ENCODE assay signal across 24 cellular contexts in genomic region chr5:171453056-171453725, GRCh38. TPM values are rescaled to one million over a fixed set of nuclear protein-coding genes. Genes with fewer than 3 reads are reported as not detected.
DNase-seq lines count a peak whose midpoint lies in the region; ATAC-seq, FAIRE-seq and TF ChIP-seq lines count a peak whose summit lies in the region.
"Had no signal": no experiment of that assay in that cellular context is flagged by ENCODE, and none has a peak within 500 bp of the region (broad histone marks: within the 10 kb centered on the region; RNA-seq: fewer than 3 reads in every experiment).

No MANE protein-coding gene starts in this region.

- H4K20me1 ChIP-seq in H1 (replicated peaks in 1 of 2; ENCODE audit: control insufficient read depth in 1 of 2, insufficient read depth in 2 of 2, low read length in 2 of 2) (no peaks in the 10 kb centered on the region), neural progenitor cell (ENCODE audit: low read depth) (no peaks in the 10 kb centered on the region)
- H4K20me1 ChIP-seq: BLaER1 had no signal

- no peak overlapping the region for H4K8ac ChIP-seq in H1 (ENCODE audit: extremely low read depth, insufficient read depth, low read length)

- H3K23ac ChIP-seq in H1 (ENCODE audit: insufficient read length): no peak overlapping the region

- no peak overlapping the region for H3K56ac ChIP-seq in H1 (replicated peaks; ENCODE audit: insufficient read length, low read depth, low read length)

- H2BK20ac ChIP-seq in H1 (ENCODE audit: low read length): no peak overlapping the region

- peaks cover 8% of the 10 kb centered on the region for H3K36me3 Mint-ChIP-seq in neural progenitor cell
- no peaks in the 10 kb centered on the region for H3K36me3 Mint-ChIP-seq in activated CD8-positive, alpha-beta T cell treated with anti-CD3 and anti-CD28 coated beads, Interleukin-2, amount 10 ng/mL, durations not matched to agents 7 days and 5 days (ENCODE audit: low read depth)
- H3K36me3 Mint-ChIP-seq: CD8-positive, alpha-beta memory T cell had no signal

- 0 out of 2 replicates have a peak overlapping the region, but pooled peaks have one; percentile 9 for H2BK12ac ChIP-seq in H1 (ENCODE audit: low read depth, low read length)

- peak in 1 of 2 experiments; percentile 28; a peak in 1 of 4 replicates for TF ChIP-seq RAD21 in H1 (IDR thresholded peaks at IDR 0.05 in 1 of 2, conservative IDR thresholded peaks at IDR 0.05 in 1 of 2; ENCODE audit: low read depth in 2 of 2, low read length in 2 of 2)

- ATAC-seq in activated CD8-positive, alpha-beta T cell treated with anti-CD3 and anti-CD28 coated beads, Interleukin-2, amount 10 ng/mL, durations not matched to agents 7 days and 5 days: no peak
- ATAC-seq in HG03045 (IDR thresholded peaks at IDR 0.05; ENCODE audit: unreplicated experiment): no peak
- ATAC-seq: PC-3 had no signal

- no peaks in the 10 kb centered on the region for H3K79me1 ChIP-seq in H1 (ENCODE audit: low read depth, low read length)

- TF ChIP-seq CTCF in GM12864 (IDR thresholded peaks at IDR 0.05; ENCODE audit: low read depth, low read length, missing control alignments): peak; percentile 9
- peak in 1 of 3 experiments; percentile 54; a peak in 1 of 4 replicates for TF ChIP-seq CTCF in H1 (IDR thresholded peaks at IDR 0.05; ENCODE audit: control extremely low read depth in 1 of 3, insufficient read depth in 1 of 3, low read depth in 1 of 3, low read length in 3 of 3)
- TF ChIP-seq CTCF in neural progenitor cell (IDR thresholded peaks at IDR 0.05): peak; percentile 12

- H2AFZ ChIP-seq in H1 (ENCODE audit: low read length): no peak overlapping the region
- no peak overlapping the region for H2AFZ ChIP-seq in neural progenitor cell (replicated peaks)
- H2AFZ ChIP-seq: GM23248 had no signal

- H3K9me3 ChIP-seq in HUES6 (ENCODE audit: control insufficient read depth, insufficient read depth, low read depth, low read length) (no peaks in the 10 kb centered on the region), H1 (ENCODE audit: insufficient read depth in 2 of 2, low read depth in 1 of 2, low read length in 1 of 2) (no peaks in the 10 kb centered on the region; a peak in 1 of 4 replicates), neural progenitor cell (ENCODE audit: low read depth) (no peaks in the 10 kb centered on the region)
- H3K9me3 ChIP-seq: BLaER1, SJSA1 had no signal

- H3K4me2 ChIP-seq in H1 (ENCODE audit: insufficient read depth in 1 of 2, low read depth in 2 of 2, low read length in 2 of 2) (no peak overlapping the region), neural progenitor cell (no peak overlapping the region)
- H3K4me2 ChIP-seq: BLaER1 had no signal

- peaks cover 58% of the 10 kb centered on the region for H3K4me1 ChIP-seq in HUES6 (ENCODE audit: control insufficient read depth, insufficient read depth, low read length)
- peaks cover 11 to 22% (median 18%) of the 10 kb centered on the region in 4 experiments for H3K4me1 ChIP-seq in H1 (replicated peaks in 1 of 4; ENCODE audit: control insufficient read depth in 3 of 4, insufficient read depth in 4 of 4, low read length in 3 of 4)
- peaks cover 12% of the 10 kb centered on the region for H3K4me1 ChIP-seq in neural progenitor cell
- H3K4me1 ChIP-seq: BLaER1 had no signal

- no peak overlapping the region; the same call in 1 of the 2 replicates for H2AK5ac ChIP-seq in H1 (ENCODE audit: low read depth, low read length)

- H3K9me3 Mint-ChIP-seq in neural progenitor cell: no peaks in the 10 kb centered on the region
- no peaks in the 10 kb centered on the region for H3K9me3 Mint-ChIP-seq in activated CD8-positive, alpha-beta T cell treated with anti-CD3 and anti-CD28 coated beads, Interleukin-2, amount 10 ng/mL, durations not matched to agents 7 days and 5 days (ENCODE audit: insufficient read depth)

- H3K79me2 ChIP-seq in H1 (ENCODE audit: control insufficient read depth in 1 of 2, insufficient read depth in 2 of 2, low read length in 2 of 2) (no peaks in the 10 kb centered on the region), neural progenitor cell (ENCODE audit: low read depth) (no peaks in the 10 kb centered on the region)

- no peak overlapping the region for H3K18ac ChIP-seq in H1 (ENCODE audit: extremely low read depth, low read length)

- H3K27ac Mint-ChIP-seq in neural progenitor cell: peak overlapping the region; percentile 54
- H3K27ac Mint-ChIP-seq in activated CD8-positive, alpha-beta T cell treated with anti-CD3 and anti-CD28 coated beads, Interleukin-2, amount 10 ng/mL, durations not matched to agents 7 days and 5 days: no peak overlapping the region

- peak overlapping the region; percentile 54 for H3K4me3 Mint-ChIP-seq in neural progenitor cell
- no peak overlapping the region for H3K4me3 Mint-ChIP-seq in activated CD8-positive, alpha-beta T cell treated with anti-CD3 and anti-CD28 coated beads, Interleukin-2, amount 10 ng/mL, durations not matched to agents 7 days and 5 days

- DNase-seq in GM12864 (ENCODE audit: low read depth) (no peak), H1 (ENCODE audit: low read depth in 1 of 2, low spot score in 2 of 2) (no peak), neural progenitor cell (ENCODE audit: low spot score) (no peak), NCI-H2196 treated with DMSO at 0.1 percent for 48 hours (lab: John Stamatoyannopoulos, UW; ENCODE audit: unreplicated experiment) (no peak)
- DNase-seq in activated CD8-positive, alpha-beta T cell treated with anti-CD3 and anti-CD28 coated beads, Interleukin-2, amount 10 ng/mL, durations not matched to agents 7 days and 5 days: no peak
- DNase-seq: DMS79, GM23248, KBM-7, NCI-H1436, NCI-H2029, NCI-H2171, NCI-H446 treated with DMSO at 0.1 percent for 48 hours, NCI-H748 treated with DMSO at 0.1 percent for 48 hours, PC-3 had no signal

- H2BK120ac ChIP-seq in H1 (replicated peaks; ENCODE audit: low read depth, low read length): no peak overlapping the region

- H3K9ac ChIP-seq in HUES6 (ENCODE audit: low read length): peak overlapping the region; percentile 56
- no peak overlapping the region for H3K9ac ChIP-seq in H1 (replicated peaks in 1 of 4; ENCODE audit: extremely low read depth in 1 of 4, low read depth in 3 of 4, low read length in 3 of 4)
- no peak overlapping the region for H3K9ac ChIP-seq in neural progenitor cell
- H3K9ac ChIP-seq: BLaER1, GM23248 had no signal

- CTCF ChIA-PET in H1 (lab: Charles Lee; ENCODE audit: partially characterized antibody): interaction anchor here (0.6 to 2.9 kb wide), 21 partner anchors 9 to 589 kb away, joined by 3 to 17 read pairs (median 4); partner anchors contain the start of gene FGF18
- CTCF ChIA-PET in activated CD8-positive, alpha-beta T cell treated with anti-CD3 and anti-CD28 coated beads, Interleukin-2, amount 10 ng/mL, durations not matched to agents 7 days and 5 days (lab: Charles Lee): no interaction called here

- H3K27me3 Mint-ChIP-seq in neural progenitor cell (ENCODE audit: insufficient read depth, low read depth): peaks cover 17% of the 10 kb centered on the region
- H3K27me3 Mint-ChIP-seq in activated CD8-positive, alpha-beta T cell treated with anti-CD3 and anti-CD28 coated beads, Interleukin-2, amount 10 ng/mL, durations not matched to agents 7 days and 5 days (ENCODE audit: low read depth): peaks cover 38% of the 10 kb centered on the region

- H3K27ac ChIP-seq in HUES6 (ENCODE audit: low read depth, low read length) (no peak overlapping the region; the same call in 1 of the 2 replicates), H1 (ENCODE audit: low read depth, low read length) (no peak overlapping the region), neural progenitor cell (no peak overlapping the region)
- H3K27ac ChIP-seq: BLaER1, GM23248, SJSA1 had no signal

- no peak overlapping the region for H4K5ac ChIP-seq in H1 (ENCODE audit: insufficient read length, low read depth, low read length)

- peak; percentile 73 for FAIRE-seq in H1 (lab: Jason Lieb, UNC)
- FAIRE-seq: A204.1, D721Med, G401.6, GM12891, GM18507 had no signal

- H3K4me3 ChIP-seq in GM12864 (ENCODE audit: low read depth, low read length) (no peak overlapping the region), HUES6 (ENCODE audit: low read depth, low read length) (no peak overlapping the region), H1 (ENCODE audit: extremely low read depth in 1 of 4, insufficient read depth in 2 of 4, low read depth in 3 of 4, low read length in 4 of 4) (no peak overlapping the region), neural progenitor cell (no peak overlapping the region)
- H3K4me3 ChIP-seq: BLaER1, GM23248, SJSA1 had no signal

- no peak overlapping the region for H4K91ac ChIP-seq in H1 (replicated peaks; ENCODE audit: insufficient read length, low read length)

- H3K27me3 ChIP-seq in HUES6 (ENCODE audit: control insufficient read depth, insufficient read depth, low read length) (no peaks in the 10 kb centered on the region), H1 (replicated peaks in 1 of 4; ENCODE audit: control insufficient read depth in 3 of 4, extremely low read depth in 1 of 4, insufficient read depth in 3 of 4, low read length in 3 of 4) (peaks cover 0 to 8% (median 6%) of the 10 kb centered on the region in 4 experiments; a peak in 4 of 7 replicates), neural progenitor cell (peaks cover 34% of the 10 kb centered on the region)
- H3K27me3 ChIP-seq: SJSA1 had no signal

- POLR2A ChIA-PET in H1 (lab: Charles Lee; ENCODE audit: partially characterized antibody): interaction anchor here (1.1 kb wide), 1 partner anchor 9 kb away, joined by 4 read pairs; no protein-coding TSS in a partner anchor
- POLR2A ChIA-PET in activated CD8-positive, alpha-beta T cell treated with anti-CD3 and anti-CD28 coated beads, Interleukin-2, amount 10 ng/mL, durations not matched to agents 7 days and 5 days (lab: Charles Lee): no interaction called here

- H3K23me2 ChIP-seq in H1 (ENCODE audit: low read depth, low read length): peaks cover 2% of the 10 kb centered on the region; the same call in 1 of the 2 replicates

- 0 out of 2 replicates have a peak overlapping the region, but pooled peaks have one; percentile 88 for H2BK15ac ChIP-seq in H1 (ENCODE audit: low read length)

- H3F3A ChIP-seq in neural progenitor cell (ENCODE audit: low read depth): peaks cover 15% of the 10 kb centered on the region

- H2BK5ac ChIP-seq in H1 (ENCODE audit: low read depth, low read length): no peak overlapping the region

- WGBS in H1 (ENCODE audit: extremely low coverage in 1 of 2, insufficient coverage in 1 of 2, insufficient read length in 1 of 2, insufficient replicate concordance in 2 of 2, low coverage in 1 of 2, low lambda C conversion rate in 2 of 2, missing lambda C conversion rate in 1 of 2), 2 experiments: 87% methylated on average over 11 of the region's 11 CpGs; no CpG with 5 or more reads in 1 of the 2 experiments

- no peak overlapping the region for H3K4ac ChIP-seq in H1 (replicated peaks; ENCODE audit: insufficient read length, low read depth, low read length)

- TF ChIP-seq EP300 in H1 (IDR thresholded peaks at IDR 0.05; ENCODE audit: borderline replicate concordance in 1 of 2, low read depth in 2 of 2, low read length in 2 of 2): no peak

- H3K4me1 Mint-ChIP-seq in neural progenitor cell: peaks cover 57% of the 10 kb centered on the region
- H3K4me1 Mint-ChIP-seq in activated CD8-positive, alpha-beta T cell treated with anti-CD3 and anti-CD28 coated beads, Interleukin-2, amount 10 ng/mL, durations not matched to agents 7 days and 5 days (ENCODE audit: low read depth): peaks cover 7% of the 10 kb centered on the region

- H3K36me3 ChIP-seq in HUES6 (ENCODE audit: control insufficient read depth, insufficient read depth, low read length) (no peaks in the 10 kb centered on the region), H1 (ENCODE audit: control insufficient read depth in 2 of 4, insufficient read depth in 4 of 4, low read length in 3 of 4) (no peaks in the 10 kb centered on the region), neural progenitor cell (no peaks in the 10 kb centered on the region)
- H3K36me3 ChIP-seq: BLaER1, SJSA1 had no signal

- no peak overlapping the region for H3K14ac ChIP-seq in H1 (ENCODE audit: insufficient read length)

- no peak for TF ChIP-seq POLR2A in H1 (IDR thresholded peaks at IDR 0.05; ENCODE audit: control extremely low read depth in 1 of 2, low read depth in 2 of 2, low read length in 2 of 2)

RNA-seq across cellular contexts. Expression of gene FGF18, which starts 33.7 kb away (rescaled TPM):
- total RNA-seq in H1 (2021; fragmentation: NEBNext Ultra II Directional; extraction: Animal tissue kit (Norgen Biotek cat#: 25700)): 0.63 and 1.3 TPM in 2 replicates
- polyA plus RNA-seq in H1 (2011; rRNA removed): 0.54 and 0.64 TPM in 2 replicates
- polyA plus RNA-seq in H1 (2011; cell fraction: cytosol; rRNA removed): 0.49 TPM
- 0.76 TPM for polyA plus RNA-seq in H1 (2011; cell fraction: nucleus; rRNA removed)
- 0.32 to 0.57 TPM (median 0.39 TPM) in 4 replicates for polyA plus RNA-seq in H1 (2012, experiment 1 of 2)
- polyA plus RNA-seq in H1 (2012, experiment 2 of 2): 0.49 TPM
- 1.4 TPM for polyA plus RNA-seq in H1 (2013, experiment 1 of 2)
- polyA plus RNA-seq in H1 (2013, experiment 2 of 2): 1.3 TPM
- polyA minus RNA-seq in H1 (2011; rRNA and poly(A)+ RNA removed): 0.22 TPM in 1 of 2 replicates, not detected in the other
- 0.73 TPM for polyA minus RNA-seq in H1 (2011; cell fraction: cytosol; rRNA and poly(A)+ RNA removed)
- polyA minus RNA-seq in H1 (2011; cell fraction: nucleus; rRNA and poly(A)+ RNA removed): not detected
- 0.06 and 0.22 TPM in 2 replicates for total RNA-seq in neural progenitor cell (ENCODE audit: low replicate concordance)
- total RNA-seq in activated CD8-positive, alpha-beta T cell treated with anti-CD3 and anti-CD28 coated beads, Interleukin-2, amount 10 ng/mL, durations not matched to agents 7 days and 5 days: not detected
- total RNA-seq: GM23248 had no signal
- polyA plus RNA-seq: CD8-positive, alpha-beta memory T cell had no signal
